ENCODE assay signal across 24 cellular contexts in the genomic region with DNA sequence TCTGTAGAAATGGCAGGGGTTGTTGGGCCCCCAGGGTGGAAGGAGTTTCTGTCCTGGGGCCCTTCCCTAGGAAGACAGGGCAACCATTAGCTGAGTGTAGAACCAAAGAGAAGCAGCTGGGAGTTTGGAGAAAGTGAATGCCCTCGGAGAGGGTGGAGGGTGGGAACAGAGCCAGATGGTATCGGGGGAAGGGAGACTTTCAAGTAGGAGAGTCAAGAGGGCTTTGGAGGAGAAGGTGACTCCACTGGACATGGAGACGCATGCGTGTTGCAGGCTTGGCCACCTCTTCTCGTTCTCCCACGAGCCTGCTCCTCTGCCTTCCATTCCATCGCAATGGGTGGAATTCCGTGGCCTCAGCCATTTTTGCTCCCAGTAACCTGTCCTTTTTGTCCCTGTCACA. TPM values are rescaled to one million over a fixed set of nuclear protein-coding genes. Genes with fewer than 3 reads are reported as not detected.
"Had no signal": no experiment of that assay in that cellular context is flagged by ENCODE, and none has a peak within 500 bp of the region (broad histone marks: within the 10 kb centered on the region; RNA-seq: fewer than 3 reads in every experiment).

No MANE protein-coding gene starts in this region.

- H3K27ac Mint-ChIP-seq: activated CD4-positive, alpha-beta memory T cell treated with anti-CD3 and anti-CD28 coated beads, Interleukin-2, amount 10 ng/mL, durations not matched to agents 7 days and 5 days; activated CD4-positive, alpha-beta T cell treated with anti-CD3 and anti-CD28 coated beads, Interleukin-2, amount 10 ng/mL, durations not matched to agents 7 days and 5 days; activated naive CD4-positive, alpha-beta T cell treated with anti-CD3 and anti-CD28 coated beads, Interleukin-2, amount 50 U/mL, for 24 hours; activated T-cell treated with anti-CD3 and anti-CD28 coated beads, Interleukin-2, amount 50 U/mL, for 24 hours; activated T-helper 2 cell treated with anti-CD3 and anti-CD28 coated beads, Interferon-gamma antibody, Interleukin-2, Interleukin-4, amounts not matched to agents 10 μg/mL and 5 μg/mL and 100 μg/mL, durations not matched to agents 14 hours and 24 hours and 36 hours; nephron progenitor cell; T-helper 17 cell; type B pancreatic cell; WTC11 had no signal

- H3K4me1 ChIP-seq: gastrocnemius medialis, pancreas had no signal

- H3K4me1 Mint-ChIP-seq: activated CD4-positive, alpha-beta memory T cell treated with anti-CD3 and anti-CD28 coated beads, Interleukin-2, amount 10 ng/mL, durations not matched to agents 7 days and 5 days; activated CD4-positive, alpha-beta T cell treated with anti-CD3 and anti-CD28 coated beads, Interleukin-2, amount 10 ng/mL, durations not matched to agents 7 days and 5 days; activated naive CD4-positive, alpha-beta T cell treated with anti-CD3 and anti-CD28 coated beads, Interleukin-2, amount 50 U/mL, for 24 hours; naive B cell had no signal

- DNase-seq: activated CD4-positive, alpha-beta memory T cell treated with anti-CD3 and anti-CD28 coated beads, Interleukin-2, amount 10 ng/mL, durations not matched to agents 7 days and 5 days; activated CD4-positive, alpha-beta T cell treated with anti-CD3 and anti-CD28 coated beads for 1 hour; activated CD4-positive, alpha-beta T cell treated with anti-CD3 and anti-CD28 coated beads, Interleukin-2, amount 10 ng/mL, durations not matched to agents 7 days and 5 days; activated CD8-positive, alpha-beta memory T cell treated with anti-CD3 and anti-CD28 coated beads, Interleukin-2, amount 50 U/mL, for 48 hours; activated T-cell treated with anti-CD3 and anti-CD28 coated beads, Interleukin-2, amount 50 U/mL, for 24 hours; anterior cingulate cortex; dermis blood vessel endothelial cell; effector CD8-positive, alpha-beta T cell; gastrocnemius medialis; glutamatergic neuron; left ventricle myocardium inferior; naive B cell; nephron progenitor cell; pancreas; right cardiac atrium; stimulated activated CD4-positive, alpha-beta T cell treated with anti-CD3 and anti-CD28 coated beads, Interleukin-2, amount 100 ng/mL, for 48 hours; stimulated activated naive CD8-positive, alpha-beta T cell treated with anti-CD3 and anti-CD28 coated beads, Interleukin-15, Interleukin-2, amounts not matched to agents 100 U/mL and 50 U/mL, for 24 hours; T-helper 17 cell; T1000; testis had no signal

- H3K36me3 Mint-ChIP-seq: activated naive CD4-positive, alpha-beta T cell treated with anti-CD3 and anti-CD28 coated beads, Interleukin-2, amount 50 U/mL, for 24 hours; naive B cell; type B pancreatic cell had no signal

- H3K9me3 Mint-ChIP-seq: activated CD4-positive, alpha-beta memory T cell treated with anti-CD3 and anti-CD28 coated beads, Interleukin-2, amount 10 ng/mL, durations not matched to agents 7 days and 5 days; activated CD4-positive, alpha-beta T cell treated with anti-CD3 and anti-CD28 coated beads, Interleukin-2, amount 10 ng/mL, durations not matched to agents 7 days and 5 days; activated naive CD4-positive, alpha-beta T cell treated with anti-CD3 and anti-CD28 coated beads, Interleukin-2, amount 50 U/mL, for 24 hours; activated T-cell treated with anti-CD3 and anti-CD28 coated beads, Interleukin-2, amount 50 U/mL, for 24 hours; activated T-helper 2 cell treated with anti-CD3 and anti-CD28 coated beads, Interferon-gamma antibody, Interleukin-2, Interleukin-4, amounts not matched to agents 10 μg/mL and 5 μg/mL and 100 μg/mL, durations not matched to agents 14 hours and 24 hours and 36 hours; type B pancreatic cell had no signal

- H3K27me3 ChIP-seq: gastrocnemius medialis, pancreas, testis had no signal

- H3K9me3 ChIP-seq: gastrocnemius medialis, pancreas, testis had no signal

- H3K4me3 Mint-ChIP-seq: activated CD4-positive, alpha-beta memory T cell treated with anti-CD3 and anti-CD28 coated beads, Interleukin-2, amount 10 ng/mL, durations not matched to agents 7 days and 5 days; activated CD4-positive, alpha-beta T cell treated with anti-CD3 and anti-CD28 coated beads, Interleukin-2, amount 10 ng/mL, durations not matched to agents 7 days and 5 days; activated naive CD4-positive, alpha-beta T cell treated with anti-CD3 and anti-CD28 coated beads, Interleukin-2, amount 50 U/mL, for 24 hours; activated T-cell treated with anti-CD3 and anti-CD28 coated beads, Interleukin-2, amount 50 U/mL, for 24 hours; naive B cell; nephron progenitor cell; T-helper 17 cell; type B pancreatic cell; WTC11 had no signal

- H3K4me3 ChIP-seq: gastrocnemius medialis, left ventricle myocardium inferior, pancreas, testis had no signal

- H3K27ac ChIP-seq: left ventricle myocardium inferior, pancreas had no signal

- H3K36me3 ChIP-seq: pancreas had no signal

RNA-seq across cellular contexts. Expression of gene SLC47A1, which starts 19.4 kb away (rescaled TPM):
- total RNA-seq: activated CD4-positive, alpha-beta T cell treated with anti-CD3 and anti-CD28 coated beads, Interleukin-2, amount 10 ng/mL, durations not matched to agents 7 days and 5 days; T-helper 17 cell had no signal
